Comparison of ENCODE assay signal across 12 cellular contexts in genomic region chr22:30235687-30236170, GRCh38. TPM values are rescaled to one million over a fixed set of nuclear protein-coding genes. Genes with fewer than 3 reads are reported as not detected.
DNase-seq lines count a peak whose midpoint lies in the region; ATAC-seq, FAIRE-seq and TF ChIP-seq lines count a peak whose summit lies in the region.
"Had no signal": no experiment of that assay in that cellular context is flagged by ENCODE, and none has a peak within 500 bp of the region (broad histone marks: within the 10 kb centered on the region; RNA-seq: fewer than 3 reads in every experiment).

No MANE protein-coding gene starts in this region.

- TF ChIP-seq CTCF in bronchial epithelial cell (IDR thresholded peaks at IDR 0.05; ENCODE audit: insufficient read depth, low read length, severe bottlenecking), result no peak

- H3K36me3 ChIP-seq in BLaER1 (no peaks in the 10 kb centered on the region), bronchial epithelial cell (ENCODE audit: control insufficient read depth, insufficient read depth, low read length) (no peaks in the 10 kb centered on the region), mesodermal cell (ENCODE audit: control insufficient read depth, insufficient read depth, low read length) (no peaks in the 10 kb centered on the region)

- no peak for FAIRE-seq in bronchial epithelial cell (lab: Jason Lieb, UNC)

- peak; percentile 88 for DNase-seq in LHCN-M2 (ENCODE audit: low read depth)
- DNase-seq in bronchial epithelial cell (ENCODE audit: low read depth), result peak; percentile 52
- DNase-seq in HEK293T (ENCODE audit: extremely low spot score), result no peak
- no peak for DNase-seq in NCI-H748 treated with DMSO at 0.1 percent for 48 hours (lab: John Stamatoyannopoulos, UW)
- DNase-seq in activated CD4-positive, alpha-beta T cell treated with anti-CD3 and anti-CD28 coated beads for 1 hour, result no peak
- DNase-seq: DMS153; MM.1S; stimulated activated CD4-positive, alpha-beta T cell treated with anti-CD3 and anti-CD28 coated beads, Interleukin-2, amount 100 ng/mL, for 24 hours; testis had no signal

- H3K27me3 ChIP-seq in BLaER1, result no peaks in the 10 kb centered on the region
- no peaks in the 10 kb centered on the region for H3K27me3 ChIP-seq in bronchial epithelial cell (ENCODE audit: control insufficient read depth, insufficient read depth, low read length)
- H3K27me3 ChIP-seq: testis had no signal

- H3K4me1 ChIP-seq in BLaER1, result peaks cover 60% of the 10 kb centered on the region
- H3K4me1 ChIP-seq in mesodermal cell (ENCODE audit: control insufficient read depth, insufficient read depth, low read length, poor library complexity, severe bottlenecking), result peaks cover 37% of the 10 kb centered on the region

- 30 to 35% methylated on average over 8 to 10 of the region's 10 CpGs for WGBS in mesodermal cell (ENCODE audit: insufficient coverage in 2 of 2), 2 experiments

- H3K9me3 ChIP-seq in BLaER1 (no peaks in the 10 kb centered on the region), mesodermal cell (ENCODE audit: control insufficient read depth, low read length) (no peaks in the 10 kb centered on the region)
- H3K9me3 ChIP-seq: testis had no signal

- no peaks in the 10 kb centered on the region for H4K20me1 ChIP-seq in BLaER1

- H3K27ac ChIP-seq in BLaER1 (no peak overlapping the region), mesodermal cell (ENCODE audit: low read depth, low read length, severe bottlenecking) (peak overlapping the region; percentile 6)

- no peak overlapping the region; the same call in 1 of the 2 replicates for H3K9ac ChIP-seq in BLaER1

- POLR2A ChIA-PET in HEK293T (lab: Yijun Ruan, JAX), result no interaction called here

- no peak overlapping the region for H3K4me3 ChIP-seq in BLaER1
- H3K4me3 ChIP-seq in bronchial epithelial cell (ENCODE audit: low read depth, low read length), result no peak overlapping the region
- H3K4me3 ChIP-seq in mesodermal cell (ENCODE audit: extremely low read depth, insufficient read depth, low read length, poor library complexity, severe bottlenecking), result no peak overlapping the region
- H3K4me3 ChIP-seq: testis had no signal

- H3K4me2 ChIP-seq in BLaER1, result peak overlapping the region; percentile 79

- CTCF ChIA-PET in HEK293T (lab: Yijun Ruan, JAX), result interaction anchor here (1.2 kb wide), 1 partner anchor 20 kb away, joined by 5 read pairs; no protein-coding TSS in a partner anchor

- no peak for ATAC-seq in HG02870 (IDR thresholded peaks at IDR 0.05; ENCODE audit: unreplicated experiment)

TF ChIP-seq in HEK293T, 16 proteins besides CTCF, POLR2A, EP300 and RAD21:
- no peak for TF ChIP-seq ARNT (IDR thresholded peaks at IDR 0.05)
- no peak for TF ChIP-seq L3MBTL2 (conservative IDR thresholded peaks at IDR 0.05)
- no peak for TF ChIP-seq FOXM1 (IDR thresholded peaks at IDR 0.05; ENCODE audit: borderline replicate concordance)
- no peak for TF ChIP-seq BHLHE40 (IDR thresholded peaks at IDR 0.05; ENCODE audit: borderline replicate concordance)
- TF ChIP-seq CTBP1 (IDR thresholded peaks at IDR 0.05; ENCODE audit: borderline replicate concordance), result no peak
- TF ChIP-seq SP1 (IDR thresholded peaks at IDR 0.05), result no peak
- no peak for TF ChIP-seq TARDBP (IDR thresholded peaks at IDR 0.05)
- no peak for TF ChIP-seq LEF1 (IDR thresholded peaks at IDR 0.05; ENCODE audit: borderline replicate concordance)
- no peak for TF ChIP-seq SUZ12 (IDR thresholded peaks at IDR 0.05)
- TF ChIP-seq ZNF384 (IDR thresholded peaks at IDR 0.05), result no peak
- no peak for TF ChIP-seq PKNOX1 (IDR thresholded peaks at IDR 0.05)
- TF ChIP-seq FOXA1 (IDR thresholded peaks at IDR 0.05), result no peak
- no peak for TF ChIP-seq ELF4 (IDR thresholded peaks at IDR 0.05)
- no peak for TF ChIP-seq HDGF (IDR thresholded peaks at IDR 0.05; ENCODE audit: borderline replicate concordance)
- no peak for TF ChIP-seq FOXK2 (IDR thresholded peaks at IDR 0.05)
- no peak for TF ChIP-seq NFRKB (IDR thresholded peaks at IDR 0.05)

RNA-seq across cellular contexts. Expression of gene LIF, which starts 10.8 kb away (rescaled TPM):
- 23.1 and 23.3 TPM in 2 replicates for total RNA-seq in LHCN-M2 (2014; rRNA removed)
- 63.2 TPM for polyA plus RNA-seq in LHCN-M2 (2012)
- total RNA-seq in bronchial epithelial cell, result under 0.01 and 0.26 TPM in 2 replicates
- polyA plus RNA-seq in mesodermal cell (2013, experiment 1 of 2), result 1.5 TPM
- 0.61 TPM for polyA plus RNA-seq in mesodermal cell (2013, experiment 2 of 2)

RNA-seq across cellular contexts. Expression of gene OSM, which starts 30.9 kb away (rescaled TPM):
- total RNA-seq in LHCN-M2 (2014; rRNA removed) (not detected in 2 replicates), bronchial epithelial cell (not detected in 2 replicates)
- polyA plus RNA-seq in LHCN-M2 (2012), result not detected
- not detected for polyA plus RNA-seq in mesodermal cell (2013, experiment 1 of 2)
- polyA plus RNA-seq in mesodermal cell (2013, experiment 2 of 2), result not detected

RNA-seq across cellular contexts. Expression of gene CASTOR1, which starts 53.6 kb away (rescaled TPM):
- total RNA-seq in LHCN-M2 (2014; rRNA removed) (8.7 and 19.1 TPM in 2 replicates), bronchial epithelial cell (2.4 and 7.0 TPM in 2 replicates)
- 18.3 TPM for polyA plus RNA-seq in LHCN-M2 (2012)
- polyA plus RNA-seq in mesodermal cell (2013, experiment 1 of 2), result 14.2 TPM
- polyA plus RNA-seq in mesodermal cell (2013, experiment 2 of 2), result 9.1 TPM

Comparison
In these comparisons a context has a peak if more than half of its experiments do, and no peak if none do; other contexts are left out.
1. DNase-seq: peak in LHCN-M2 (single experiment) and bronchial epithelial cell (single experiment); none in HEK293T (single experiment), NCI-H748 treated with DMSO at 0.1 percent for 48 hours (single experiment) and activated CD4-positive, alpha-beta T cell treated with anti-CD3 and anti-CD28 coated beads for 1 hour (single experiment).
2. RNA of gene LIF, which starts 10.8 kb away (total RNA-seq): 23.1 to 23.3 TPM in LHCN-M2; under 0.01 to 0.26 TPM in bronchial epithelial cell; every median in the first group is over 10 times any median in the second.